In genomic region chr5:113027015-113027414, GRCh38 we compare ENCODE assay signal across 18 cellular contexts. TPM values are rescaled to one million over a fixed set of nuclear protein-coding genes. Genes with fewer than 3 reads are reported as not detected.
DNase-seq lines count a peak whose midpoint lies in the region; ATAC-seq, FAIRE-seq and TF ChIP-seq lines count a peak whose summit lies in the region.
"Had no signal": no experiment of that assay in that cellular context is flagged by ENCODE, and none has a peak within 500 bp of the region (broad histone marks: within the 10 kb centered on the region; RNA-seq: fewer than 3 reads in every experiment).

No MANE protein-coding gene starts in this region.

- no peaks in the 10 kb centered on the region for H4K20me1 ChIP-seq in K562 (replicated peaks; ENCODE audit: control insufficient read depth, insufficient read depth, low read length)

- H2AFZ ChIP-seq in K562 (ENCODE audit: low read depth, low read length): no peak overlapping the region

- H3K4me3 ChIP-seq in K562 (no peak overlapping the region), upper lobe of right lung (no peak overlapping the region)

- in situ Hi-C loops in K562 (cut with MboI): no loop called here

- no peaks in the 10 kb centered on the region for H3K79me2 ChIP-seq in K562 (ENCODE audit: control insufficient read depth, insufficient read depth, low read length)

- H3K9ac ChIP-seq in K562 (ENCODE audit: insufficient read depth in 1 of 2, low read depth in 2 of 2, low read length in 2 of 2): no peak overlapping the region

- H3K9me1 ChIP-seq in K562 (ENCODE audit: control insufficient read depth, insufficient read depth, low read length): no peaks in the 10 kb centered on the region

- CTCF ChIA-PET in activated naive CD4-positive, alpha-beta T cell treated with anti-CD3 and anti-CD28 coated beads, Interleukin-2, amount 10 ng/mL, durations not matched to agents 7 days and 5 days (lab: Charles Lee): no interaction called here
- CTCF ChIA-PET in K562 (lab: Yijun Ruan, JAX; ENCODE audit: low intra/inter-chr PET ratio): no interaction called here

- H3K4me3 Mint-ChIP-seq in activated naive CD4-positive, alpha-beta T cell treated with anti-CD3 and anti-CD28 coated beads, Interleukin-2, amount 10 ng/mL, durations not matched to agents 7 days and 5 days: no peak overlapping the region
- H3K4me3 Mint-ChIP-seq in naive thymus-derived CD8-positive, alpha-beta T cell: no peak overlapping the region
- H3K4me3 Mint-ChIP-seq: B cell had no signal

- peak; percentile 15; the same call in 1 of the 2 replicates for TF ChIP-seq POLR2A in K562 (conservative IDR thresholded peaks at IDR 0.05)

- H3K27ac Mint-ChIP-seq in activated naive CD4-positive, alpha-beta T cell treated with anti-CD3 and anti-CD28 coated beads, Interleukin-2, amount 10 ng/mL, durations not matched to agents 7 days and 5 days: peak overlapping the region; percentile 64
- peak overlapping the region in 1 of 2 donors; percentile 29 for H3K27ac Mint-ChIP-seq in activated naive CD4-positive, alpha-beta T cell treated with anti-CD3 and anti-CD28 coated beads, Interleukin-2, amount 50 U/mL, for 72 hours
- peak overlapping the region in 7 of 10 donors; percentile 5 to 77 (median 66) for H3K27ac Mint-ChIP-seq in naive thymus-derived CD8-positive, alpha-beta T cell
- H3K27ac Mint-ChIP-seq: B cell had no signal

- no peak for DNase-seq in activated naive CD4-positive, alpha-beta T cell treated with anti-CD3 and anti-CD28 coated beads, Interleukin-2, amount 10 ng/mL, durations not matched to agents 7 days and 5 days
- DNase-seq in activated naive CD4-positive, alpha-beta T cell treated with anti-CD3 and anti-CD28 coated beads, Interleukin-2, amount 50 U/mL, for 72 hours (ENCODE audit: low spot score in 2 of 2): no peak
- DNase-seq in K562 (ENCODE audit: extremely low read depth in 1 of 4, low spot score in 3 of 4) (no peak), upper lobe of right lung (no peak), DMS153 (lab: John Stamatoyannopoulos, UW) (no peak)
- DNase-seq in naive thymus-derived CD8-positive, alpha-beta T cell: no peak
- DNase-seq in activated T-cell treated with anti-CD3 and anti-CD28 coated beads, Interleukin-2, amount 50 U/mL, for 48 hours: no peak
- DNase-seq: 8988T, DMS79 treated with DMSO at 0.1 percent for 48 hours, NCI-H1417 treated with DMSO at 0.1 percent for 48 hours, NCI-H187 treated with DMSO at 0.1 percent for 48 hours, NCI-H510A treated with DMSO at 0.1 percent for 48 hours, NCI-H774, OCI-M1, Right ventricle myocardium superior had no signal

- H3K36me3 ChIP-seq in K562 (ENCODE audit: control insufficient read depth, insufficient read depth, low read length) (peaks cover 44% of the 10 kb centered on the region; the same call in 2 of the 3 replicates), upper lobe of right lung (peaks cover 40% of the 10 kb centered on the region)

- no peaks in the 10 kb centered on the region for H3K9me3 ChIP-seq in K562 (replicated peaks; ENCODE audit: control insufficient read depth, insufficient read depth, low read depth, low read length)
- no peaks in the 10 kb centered on the region for H3K9me3 ChIP-seq in upper lobe of right lung

- 82% methylated on average over 8 of the region's 8 CpGs for WGBS in K562 (ENCODE audit: insufficient coverage, low coverage, missing lambda C conversion rate)

- H3K27me3 ChIP-seq in K562 (ENCODE audit: control insufficient read depth in 2 of 2, insufficient read depth in 2 of 2, low read length in 2 of 2): no peaks in the 10 kb centered on the region
- no peaks in the 10 kb centered on the region for H3K27me3 ChIP-seq in upper lobe of right lung

- intact Hi-C loops in K562 (cut with micrococcal nuclease) (no loop called here), upper lobe of right lung (cut with DNase I) (no loop called here)

- TF ChIP-seq CTCF in K562 (IDR thresholded peaks at IDR 0.05 in 2 of 3, conservative IDR thresholded peaks at IDR 0.05 in 1 of 3; ENCODE audit: insufficient read depth in 2 of 3, low read depth in 1 of 3, low read length in 3 of 3) (no peak), upper lobe of right lung (IDR thresholded peaks at IDR 0.05) (no peak)

- TF ChIP-seq EP300 in K562 (IDR thresholded peaks at IDR 0.05; ENCODE audit: low read length): no peak

- peaks cover 47% of the 10 kb centered on the region for H3K36me3 Mint-ChIP-seq in activated naive CD4-positive, alpha-beta T cell treated with anti-CD3 and anti-CD28 coated beads, Interleukin-2, amount 10 ng/mL, durations not matched to agents 7 days and 5 days
- H3K36me3 Mint-ChIP-seq in activated naive CD4-positive, alpha-beta T cell treated with anti-CD3 and anti-CD28 coated beads, Interleukin-2, amount 50 U/mL, for 72 hours: peaks cover 9 to 11% of the 10 kb centered on the region in 2 donors
- H3K36me3 Mint-ChIP-seq in naive thymus-derived CD8-positive, alpha-beta T cell: peaks cover 0 to 43% (median 39%) of the 10 kb centered on the region in 3 donors

- no peaks in the 10 kb centered on the region for H3K27me3 Mint-ChIP-seq in activated naive CD4-positive, alpha-beta T cell treated with anti-CD3 and anti-CD28 coated beads, Interleukin-2, amount 10 ng/mL, durations not matched to agents 7 days and 5 days
- H3K27me3 Mint-ChIP-seq in naive thymus-derived CD8-positive, alpha-beta T cell: no peaks in the 10 kb centered on the region
- H3K27me3 Mint-ChIP-seq: B cell had no signal

- FAIRE-seq in K562 (lab: Jason Lieb, UNC): no peak
- FAIRE-seq: H54 had no signal

- peaks cover 27% of the 10 kb centered on the region for H3K4me1 Mint-ChIP-seq in activated naive CD4-positive, alpha-beta T cell treated with anti-CD3 and anti-CD28 coated beads, Interleukin-2, amount 10 ng/mL, durations not matched to agents 7 days and 5 days
- H3K4me1 Mint-ChIP-seq in naive thymus-derived CD8-positive, alpha-beta T cell: peaks cover 22 to 28% (median 25%) of the 10 kb centered on the region in 4 donors

- POLR2A ChIA-PET in K562 (lab: Yijun Ruan, JAX): no interaction called here
- POLR2A ChIA-PET in naive thymus-derived CD8-positive, alpha-beta T cell (lab: Charles Lee): no interaction called here

- ATAC-seq in activated naive CD4-positive, alpha-beta T cell treated with anti-CD3 and anti-CD28 coated beads, Interleukin-2, amount 50 U/mL, for 72 hours: no peak
- no peak for ATAC-seq in K562
- no peak for ATAC-seq in naive thymus-derived CD8-positive, alpha-beta T cell
- ATAC-seq in upper lobe of right lung: peak; percentile 29
- ATAC-seq in HG03039 (IDR thresholded peaks at IDR 0.05; ENCODE audit: unreplicated experiment): no peak

- no peaks in the 10 kb centered on the region for H3K9me3 Mint-ChIP-seq in activated naive CD4-positive, alpha-beta T cell treated with anti-CD3 and anti-CD28 coated beads, Interleukin-2, amount 10 ng/mL, durations not matched to agents 7 days and 5 days
- no peaks in the 10 kb centered on the region for H3K9me3 Mint-ChIP-seq in activated naive CD4-positive, alpha-beta T cell treated with anti-CD3 and anti-CD28 coated beads, Interleukin-2, amount 50 U/mL, for 72 hours
- no peaks in the 10 kb centered on the region for H3K9me3 Mint-ChIP-seq in naive thymus-derived CD8-positive, alpha-beta T cell

- H3K4me1 ChIP-seq in K562 (replicated peaks in 1 of 2; ENCODE audit: control insufficient read depth in 2 of 2, insufficient read depth in 2 of 2, low read length in 2 of 2) (no peaks in the 10 kb centered on the region; a peak in 1 of 5 replicates), upper lobe of right lung (peaks cover 16% of the 10 kb centered on the region)

- H3K27ac ChIP-seq in K562 (ENCODE audit: extremely low read depth, low read depth, low read length): no peak overlapping the region
- no peak overlapping the region for H3K27ac ChIP-seq in upper lobe of right lung

- H3K4me2 ChIP-seq in K562 (ENCODE audit: insufficient read depth, low read length): no peak overlapping the region

- BruUV-seq in K562 (replicated peaks; lab: Mats Ljungman, UMichigan): no TSS peak

- TF ChIP-seq RAD21 in K562 (CRISPR knock-in tag; conservative IDR thresholded peaks at IDR 0.05 in 1 of 2, IDR thresholded peaks at IDR 0.05 in 1 of 2): no peak

RNA-seq across cellular contexts. Expression of gene DCP2, which starts 50.4 kb away (rescaled TPM):
- total RNA-seq in activated naive CD4-positive, alpha-beta T cell treated with anti-CD3 and anti-CD28 coated beads, Interleukin-2, amount 50 U/mL, for 72 hours: 100 to 1,000 TPM in 1 of 2 donors, 10 to 100 TPM in 1; 82.8 to 136 TPM
- 114 and 176 TPM in 2 replicates for total RNA-seq in K562 (2011; cell fraction: chromatin; rRNA removed; ENCODE audit: low replicate concordance)
- total RNA-seq in K562 (2011; cell fraction: nucleolus; rRNA removed): 54.0 and 57.9 TPM in 2 replicates
- 61.2 and 112 TPM in 2 replicates for total RNA-seq in K562 (2011; cell fraction: nucleoplasm; rRNA removed)
- 71.8 and 75.6 TPM in 2 replicates for total RNA-seq in K562 (2014; rRNA removed)
- total RNA-seq in K562 (2014; rRNA removed; fragmentation: Illumina TruSeq; extraction: Trizol): 96.8 and 120 TPM in 2 replicates
- total RNA-seq in K562 (2015; rRNA removed; fragmentation: Illumina TruSeq; extraction: Trizol): 69.4 and 76.0 TPM in 2 replicates
- total RNA-seq in K562 (2021): 109 and 111 TPM in 2 replicates
- polyA plus RNA-seq in K562 (2011; rRNA removed): 22.8 and 40.4 TPM in 2 replicates
- 20.4 and 29.5 TPM in 2 replicates for polyA plus RNA-seq in K562 (2011; cell fraction: cytosol; rRNA removed)
- 26.7 and 36.5 TPM in 2 replicates for polyA plus RNA-seq in K562 (2011; cell fraction: nucleus; rRNA removed)
- 24.0 and 28.2 TPM in 2 replicates for polyA plus RNA-seq in K562 (2012)
- polyA plus RNA-seq in K562 (2014; fragmentation: Illumina TruSeq; extraction: Trizol): 41.4 and 46.7 TPM in 2 replicates
- 10 to 100 TPM; 25.9 to 36.8 TPM for polyA plus RNA-seq in K562 (2014; fragmentation: Nextera tagmentation; extraction: Ambion mirVana)
- 25.9 and 38.0 TPM in 2 replicates for polyA plus RNA-seq in K562 (2014; rRNA removed)
- polyA minus RNA-seq in K562 (2011; rRNA and poly(A)+ RNA removed): 134 and 161 TPM in 2 replicates
- polyA minus RNA-seq in K562 (2011; cell fraction: cytosol; rRNA and poly(A)+ RNA removed): 33.9 and 43.4 TPM in 2 replicates
- polyA minus RNA-seq in K562 (2011; cell fraction: nucleus; rRNA and poly(A)+ RNA removed): 78.6 and 97.4 TPM in 2 replicates
- total RNA-seq in naive thymus-derived CD8-positive, alpha-beta T cell: 10 to 100 TPM; 65.1 to 67.9 TPM
- 10 to 100 TPM; 48.3 to 53.0 (median 50.7) TPM for polyA plus RNA-seq in naive thymus-derived CD8-positive, alpha-beta T cell
- 51.1 TPM for total RNA-seq in upper lobe of right lung
